ENCODE assay signal across 2 cellular contexts in genomic region chr11:19508166-19508565, GRCh38.
TF ChIP-seq lines count a peak whose summit lies in the region.

No MANE protein-coding gene starts in this region.

TF ChIP-seq in H1, 55 proteins besides CTCF, POLR2A, EP300 and RAD21 (continued from another document and continues in another):
- TF ChIP-seq CHD7 (IDR thresholded peaks at IDR 0.05; ENCODE audit: insufficient replicate concordance, low read length), result no peak
- TF ChIP-seq CREB1 (IDR thresholded peaks at IDR 0.05), result no peak
- no peak for TF ChIP-seq TBP (IDR thresholded peaks at IDR 0.05; ENCODE audit: low read depth, low read length)
- no peak for TF ChIP-seq USF2 (IDR thresholded peaks at IDR 0.05; ENCODE audit: low read length)
- TF ChIP-seq TAF1 (IDR thresholded peaks at IDR 0.05; ENCODE audit: low read depth, low read length), result no peak
- TF ChIP-seq RXRA (IDR thresholded peaks at IDR 0.05; ENCODE audit: insufficient read depth, low read depth, low read length), result no peak
- TF ChIP-seq KDM4A (IDR thresholded peaks at IDR 0.05; ENCODE audit: low read depth, low read length, severe bottlenecking), result no peak
- TF ChIP-seq SAP30 (IDR thresholded peaks at IDR 0.05; ENCODE audit: insufficient read depth, insufficient replicate concordance, low read length), result no peak
- no peak for TF ChIP-seq MAX (IDR thresholded peaks at IDR 0.05)
- TF ChIP-seq CBX8 (IDR thresholded peaks at IDR 0.05; ENCODE audit: borderline replicate concordance, low read depth, low read length), result no peak
- no peak for TF ChIP-seq SP2 (IDR thresholded peaks at IDR 0.05; ENCODE audit: low read length)
- TF ChIP-seq MAFK (IDR thresholded peaks at IDR 0.05; ENCODE audit: low read depth, low read length), result no peak
- TF ChIP-seq KDM1A (IDR thresholded peaks at IDR 0.05; ENCODE audit: borderline replicate concordance, low read length), result no peak
- TF ChIP-seq E2F6 (IDR thresholded peaks at IDR 0.05), result no peak

TF ChIP-seq in liver, 16 proteins besides CTCF, POLR2A, EP300 and RAD21 (continued from another document):
- TF ChIP-seq ZBTB33 (IDR thresholded peaks at IDR 0.05), result peak; percentile 80
